In the genomic region with DNA sequence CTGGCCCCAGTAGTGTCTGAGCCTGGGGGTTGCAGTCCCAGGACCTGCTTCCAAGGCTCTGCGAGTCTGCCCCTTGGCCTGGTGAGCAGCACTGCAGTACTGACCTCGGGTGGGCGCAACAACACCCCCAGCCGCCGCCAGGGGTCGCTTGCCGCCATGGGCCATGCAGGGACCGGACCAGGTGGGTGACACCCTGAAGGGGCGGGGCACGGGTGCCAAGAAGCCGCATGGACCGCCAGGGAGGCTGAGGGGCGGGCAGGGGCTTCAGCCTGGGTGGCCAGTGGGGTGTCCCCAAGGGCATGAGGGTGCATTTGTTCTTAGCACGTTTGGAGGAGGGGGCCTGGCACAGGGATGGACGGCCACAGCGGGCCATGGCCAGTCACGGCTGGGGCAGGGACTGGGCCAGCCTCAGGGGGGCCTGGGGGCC, we compare ENCODE assay signal across 8 cellular contexts.
DNase-seq lines count a peak whose midpoint lies in the region; TF ChIP-seq lines count a peak whose summit lies in the region.

No MANE protein-coding gene starts in this region.

- no peaks in the 10 kb centered on the region for H3K4me1 Mint-ChIP-seq in T-helper 2 cell treated with Interferon-gamma antibody and Interleukin-4, amounts not matched to agents 5 μg/mL and 100 μg/mL, for 36 hours (ENCODE audit: low read depth)

- no peaks in the 10 kb centered on the region for H3F3A ChIP-seq in Loucy (ENCODE audit: low read depth)

- no peaks in the 10 kb centered on the region for H3K9me3 Mint-ChIP-seq in T-helper 2 cell treated with Interferon-gamma antibody and Interleukin-4, amounts not matched to agents 5 μg/mL and 100 μg/mL, for 36 hours

- H3K4me3 ChIP-seq in Loucy (ENCODE audit: low read length, poor library complexity, severe bottlenecking) = no peak overlapping the region

- peaks cover 25% of the 10 kb centered on the region for H3K36me3 Mint-ChIP-seq in T-helper 2 cell treated with Interferon-gamma antibody and Interleukin-4, amounts not matched to agents 5 μg/mL and 100 μg/mL, for 36 hours (ENCODE audit: low read depth)

- H3K79me2 ChIP-seq in Loucy (ENCODE audit: insufficient read depth, low read length) = no peaks in the 10 kb centered on the region

- TF ChIP-seq CTCF in Loucy (conservative IDR thresholded peaks at IDR 0.05; ENCODE audit: low read length) = peak; percentile 85

- H3K27ac Mint-ChIP-seq in T-helper 2 cell treated with Interferon-gamma antibody and Interleukin-4, amounts not matched to agents 5 μg/mL and 100 μg/mL, for 36 hours = no peak overlapping the region

- no peak overlapping the region for H2AFZ ChIP-seq in Loucy (ENCODE audit: low read length)

- H3K9me2 ChIP-seq in Loucy (replicated peaks; ENCODE audit: low read depth, low read length) = no peaks in the 10 kb centered on the region

- peaks cover 4% of the 10 kb centered on the region for H3K4me1 ChIP-seq in Loucy (ENCODE audit: insufficient read depth, low read length, poor library complexity, severe bottlenecking)

- no peak overlapping the region for H3K4me2 ChIP-seq in Loucy (ENCODE audit: low read depth, low read length, poor library complexity, severe bottlenecking)

- H3K27me3 ChIP-seq in Loucy (ENCODE audit: insufficient read depth, low read length, poor library complexity, severe bottlenecking) = no peaks in the 10 kb centered on the region

- no peak overlapping the region for H3K9ac ChIP-seq in Loucy (ENCODE audit: low read depth, low read length, poor library complexity, severe bottlenecking)

- H3K9me3 ChIP-seq in Loucy (ENCODE audit: insufficient read depth, low read depth, low read length) = no peaks in the 10 kb centered on the region

- H4K20me1 ChIP-seq in Loucy (ENCODE audit: insufficient read depth, low read length, poor library complexity, severe bottlenecking) = no peaks in the 10 kb centered on the region

- H3K36me3 ChIP-seq in Loucy (ENCODE audit: insufficient read depth, low read length) = peaks cover 25% of the 10 kb centered on the region; the same call in 1 of the 2 replicates

- H3K27me3 Mint-ChIP-seq in T-helper 2 cell treated with Interferon-gamma antibody and Interleukin-4, amounts not matched to agents 5 μg/mL and 100 μg/mL, for 36 hours (ENCODE audit: low read depth) = no peaks in the 10 kb centered on the region

- H3K4me3 Mint-ChIP-seq in T-helper 2 cell treated with Interferon-gamma antibody and Interleukin-4, amounts not matched to agents 5 μg/mL and 100 μg/mL, for 36 hours = no peak overlapping the region

- DNase-seq in NCI-H2171 treated with DMSO at 0.1 percent for 48 hours (lab: John Stamatoyannopoulos, UW) (peak; percentile 16), NCI-H2171 (lab: John Stamatoyannopoulos, UW) (no peak), anterior cingulate cortex (lab: John Stamatoyannopoulos, UW) (peak in 35 of 58 donors; percentile 8 to 65 (median 30)), iPS DF 19.7 (ENCODE audit: low read depth, low spot score) (peak; percentile 64), middle frontal gyrus (ENCODE audit: extremely low spot score, low spot score) (no peak)
- DNase-seq in T-helper 2 cell treated with Interferon-gamma antibody and Interleukin-4, amounts not matched to agents 5 μg/mL and 100 μg/mL, for 36 hours (ENCODE audit: low spot score) = peak; percentile 74
- peak; percentile 46 to 78 for DNase-seq in stimulated activated CD4-positive, alpha-beta T cell treated with anti-CD3 and anti-CD28 coated beads, Interleukin-1b, Interleukin-23, amount 100 ng/mL, for 1 hour (ENCODE audit: low read depth in 2 of 2)

Comparison
In these comparisons a context has a peak if more than half of its experiments do, and no peak if none do; other contexts are left out.
1. DNase-seq: peak in NCI-H2171 treated with DMSO at 0.1 percent for 48 hours (single experiment), T-helper 2 cell treated with Interferon-gamma antibody and Interleukin-4, amounts not matched to agents 5 μg/mL and 100 μg/mL, for 36 hours (single experiment), anterior cingulate cortex (35 of 58), iPS DF 19.7 (single experiment) and stimulated activated CD4-positive, alpha-beta T cell treated with anti-CD3 and anti-CD28 coated beads, Interleukin-1b, Interleukin-23, amount 100 ng/mL, for 1 hour (2 of 2); none in NCI-H2171 (single experiment) and middle frontal gyrus (single experiment).